ENCODE assay signal across 20 cellular contexts in the genomic region with DNA sequence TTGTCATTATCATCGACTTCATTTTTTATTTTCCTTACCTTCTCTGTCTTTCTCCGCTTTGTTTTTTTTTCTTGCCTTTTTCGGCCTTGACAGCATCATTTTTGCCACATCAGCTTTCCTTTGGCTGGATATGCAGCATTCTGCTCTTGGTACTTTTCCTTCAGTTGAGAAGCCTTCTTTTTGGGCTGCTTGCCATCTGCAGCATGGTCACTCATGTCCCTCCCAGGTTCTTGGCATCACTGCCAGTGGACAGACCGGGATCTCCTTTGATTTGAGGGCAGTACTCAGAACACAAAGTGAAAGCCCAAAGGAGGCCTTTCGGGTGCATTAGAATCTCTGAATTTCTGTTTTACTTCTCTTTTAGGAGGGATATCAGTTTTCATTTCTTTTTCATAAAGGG. TPM values are rescaled to one million over a fixed set of nuclear protein-coding genes. Genes with fewer than 3 reads are reported as not detected.
DNase-seq lines count a peak whose midpoint lies in the region; ATAC-seq and TF ChIP-seq lines count a peak whose summit lies in the region.
"Had no signal": no experiment of that assay in that cellular context is flagged by ENCODE, and none has a peak within 500 bp of the region (broad histone marks: within the 10 kb centered on the region; RNA-seq: fewer than 3 reads in every experiment).

No MANE protein-coding gene starts in this region.

- no peaks in the 10 kb centered on the region for H4K20me1 ChIP-seq in MM.1S (ENCODE audit: insufficient read depth, low read length)

- TF ChIP-seq CTCF in MM.1S (IDR thresholded peaks at IDR 0.05; ENCODE audit: low read length) (no peak), testis (IDR thresholded peaks at IDR 0.05) (no peak), chondrocyte (IDR thresholded peaks at IDR 0.05) (no peak)

- H3K4me1 ChIP-seq in MM.1S (ENCODE audit: low read length) (peaks cover 10% of the 10 kb centered on the region), testis (peaks cover 5% of the 10 kb centered on the region)

- H3K79me2 ChIP-seq in MM.1S (ENCODE audit: low read length): peaks cover 8% of the 10 kb centered on the region

- H3K36me3 Mint-ChIP-seq in chondrocyte (ENCODE audit: low read depth): no peaks in the 10 kb centered on the region
- H3K36me3 Mint-ChIP-seq: naive thymus-derived CD8-positive, alpha-beta T cell had no signal

- H3K4me3 ChIP-seq in MM.1S (ENCODE audit: low read length): peak overlapping the region; percentile 40; the same call in 1 of the 2 replicates
- H3K4me3 ChIP-seq in testis: no peak overlapping the region
- H3K4me3 ChIP-seq: transverse colon had no signal

- no peak overlapping the region for H3K27ac Mint-ChIP-seq in chondrocyte (ENCODE audit: unreplicated experiment)

- ATAC-seq in GM19328 (IDR thresholded peaks at IDR 0.05; ENCODE audit: unreplicated experiment): no peak
- ATAC-seq: HCT116; naive thymus-derived CD8-positive, alpha-beta T cell; stimulated activated naive B cell treated with anti-CD40 and anti-IgM and Interleukin-4, amounts not matched to agents 10 μg/mL and 1 μg/mL and 100 μg/mL, for 72 hours had no signal

- H3K4me2 ChIP-seq in MM.1S (ENCODE audit: low read depth, low read length): peak overlapping the region; percentile 78

- 51 to 61% methylated on average over 5 of the region's 5 CpGs for WGBS in testis, 2 donors

- H3K36me3 ChIP-seq in MM.1S (replicated peaks; ENCODE audit: insufficient read depth, low read length) (no peaks in the 10 kb centered on the region), testis (ENCODE audit: low read depth, missing control alignments) (no peaks in the 10 kb centered on the region)
- H3K36me3 ChIP-seq: transverse colon had no signal

- no peaks in the 10 kb centered on the region for H3K9me3 ChIP-seq in MM.1S (replicated peaks; ENCODE audit: insufficient read depth, low read length)
- no peaks in the 10 kb centered on the region for H3K9me3 ChIP-seq in testis
- H3K9me3 ChIP-seq: Caco-2, transverse colon had no signal

- peaks cover 8% of the 10 kb centered on the region for H3K4me1 Mint-ChIP-seq in chondrocyte (ENCODE audit: low read depth)

- DNase-seq in EH (ENCODE audit: low read depth) (peak; percentile 9), MM.1S (peak; percentile 53), fibroblast of peridontal ligament (ENCODE audit: extremely low read depth) (peak; percentile 3), testis (peak; percentile 52), chondrocyte (ENCODE audit: low spot score) (no peak)
- DNase-seq in activated CD4-positive, alpha-beta T cell treated with anti-CD3 and anti-CD28 coated beads, Interleukin-2, amount 50 U/mL, for 48 hours: no peak
- DNase-seq: activated CD8-positive, alpha-beta memory T cell treated with anti-CD3 and anti-CD28 coated beads, Interleukin-2, amount 50 U/mL, for 48 hours; AML-193; amniotic stem cell; Caco-2; kidney glomerular epithelial cell; naive thymus-derived CD8-positive, alpha-beta T cell; NCI-H1417 treated with DMSO at 0.1 percent for 48 hours; NCI-H2107; NCI-H524 treated with DMSO at 0.1 percent for 48 hours; OCI-M1; stimulated activated naive B cell treated with anti-CD40 and anti-IgM and Interleukin-4, amounts not matched to agents 10 μg/mL and 1 μg/mL and 100 μg/mL, for 72 hours; transverse colon had no signal

- H3F3A ChIP-seq in MM.1S (ENCODE audit: insufficient read depth, low read length): peaks cover 33% of the 10 kb centered on the region

- H3K9me3 Mint-ChIP-seq in chondrocyte (ENCODE audit: low read depth): no peaks in the 10 kb centered on the region
- H3K9me3 Mint-ChIP-seq: naive thymus-derived CD8-positive, alpha-beta T cell; stimulated activated naive B cell treated with anti-CD40 and anti-IgM and Interleukin-4, amounts not matched to agents 10 μg/mL and 1 μg/mL and 100 μg/mL, for 72 hours had no signal

- H3K27me3 Mint-ChIP-seq in chondrocyte (ENCODE audit: low read depth): peaks cover 3% of the 10 kb centered on the region
- H3K27me3 Mint-ChIP-seq: naive thymus-derived CD8-positive, alpha-beta T cell; stimulated activated naive B cell treated with anti-CD40 and anti-IgM and Interleukin-4, amounts not matched to agents 10 μg/mL and 1 μg/mL and 100 μg/mL, for 72 hours had no signal

- intact Hi-C loops in testis (cut with DNase I; ENCODE audit: low total_unique reads): no loop called here

- H3K27ac ChIP-seq in MM.1S (ENCODE audit: low read length): peak overlapping the region; percentile 41; the same call in 1 of the 2 replicates
- peak overlapping the region in 1 of 2 donors; percentile 39 for H3K27ac ChIP-seq in testis
- H3K27ac ChIP-seq: transverse colon had no signal

- peak overlapping the region; percentile 61 for H2AFZ ChIP-seq in MM.1S (ENCODE audit: low read length)

- H3K27me3 ChIP-seq in MM.1S (replicated peaks; ENCODE audit: insufficient read depth, low read length) (no peaks in the 10 kb centered on the region), testis (no peaks in the 10 kb centered on the region)
- H3K27me3 ChIP-seq: transverse colon had no signal

- no peaks in the 10 kb centered on the region for H3K9me2 ChIP-seq in MM.1S (replicated peaks; ENCODE audit: insufficient read depth, low read length)

- H3K9ac ChIP-seq in MM.1S (ENCODE audit: low read length): peak overlapping the region; percentile 32; the same call in 1 of the 2 replicates

- H3K4me3 Mint-ChIP-seq in chondrocyte (ENCODE audit: unreplicated experiment): no peak overlapping the region
- H3K4me3 Mint-ChIP-seq: naive thymus-derived CD8-positive, alpha-beta T cell; stimulated activated naive B cell treated with anti-CD40 and anti-IgM and Interleukin-4, amounts not matched to agents 10 μg/mL and 1 μg/mL and 100 μg/mL, for 72 hours had no signal

- no peak for TF ChIP-seq POLR2A in testis (IDR thresholded peaks at IDR 0.05)

RNA-seq across cellular contexts. Expression of a gene that starts 3.7 kb away (rescaled TPM):
- total RNA-seq in testis: 100 to 1,000 TPM; 199 to 224 TPM
- 109 TPM for polyA plus RNA-seq in testis (ENCODE audit: insufficient read depth, low read depth, low replicate concordance)
- 43.9 to 77.5 TPM (median 48.6 TPM) in 3 replicates for total RNA-seq in chondrocyte

Comparison
In these comparisons a context has a peak if more than half of its experiments do, and no peak if none do; other contexts are left out.
1. DNase-seq: peak in EH (single experiment), MM.1S (single experiment), fibroblast of peridontal ligament (single experiment) and testis (single experiment); none in chondrocyte (single experiment) and activated CD4-positive, alpha-beta T cell treated with anti-CD3 and anti-CD28 coated beads, Interleukin-2, amount 50 U/mL, for 48 hours (0 of 2).